In the genomic region with DNA sequence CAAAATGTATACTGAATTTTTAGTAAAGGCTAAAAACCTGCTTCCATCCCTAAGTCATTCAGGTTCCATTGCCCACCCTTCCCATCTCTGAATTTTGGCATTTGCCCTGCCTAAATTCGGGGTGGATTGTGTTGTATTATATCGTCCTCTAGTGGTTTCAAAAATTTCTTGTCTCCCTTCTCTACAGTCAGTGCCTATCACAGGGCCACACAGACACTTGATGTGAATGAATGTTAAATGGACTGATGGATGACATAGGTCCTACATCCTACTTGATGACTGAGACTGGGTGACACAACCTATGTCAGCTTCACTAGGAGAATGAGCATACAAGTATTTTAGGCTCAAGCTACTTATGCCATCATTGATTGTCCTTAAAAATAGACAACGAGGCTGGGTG, we compare ENCODE assay signal across 8 cellular contexts. TPM values are rescaled to one million over a fixed set of nuclear protein-coding genes. Genes with fewer than 3 reads are reported as not detected.
DNase-seq lines count a peak whose midpoint lies in the region; ATAC-seq, FAIRE-seq and TF ChIP-seq lines count a peak whose summit lies in the region.

No MANE protein-coding gene starts in this region.

- POLR2A ChIA-PET in AG04449 (lab: Yijun Ruan, JAX) (no interaction called here), SK-N-SH (lab: Yijun Ruan, JAX) (no interaction called here)

- H3K9me2 ChIP-seq in SK-N-SH = no peaks in the 10 kb centered on the region
- H3K9me2 ChIP-seq in hepatocyte (replicated peaks; ENCODE audit: insufficient read depth) = no peaks in the 10 kb centered on the region

- no peaks in the 10 kb centered on the region for H3K9me3 ChIP-seq in SK-N-SH
- H3K9me3 ChIP-seq in hepatocyte (ENCODE audit: low read depth) = no peaks in the 10 kb centered on the region
- no peaks in the 10 kb centered on the region for H3K9me3 ChIP-seq in kidney (ENCODE audit: control insufficient read depth in 1 of 2, low read length in 2 of 2)

- H2AFZ ChIP-seq in SK-N-SH (ENCODE audit: low read depth) = no peak overlapping the region
- H2AFZ ChIP-seq in hepatocyte = no peak overlapping the region

- H3K4me1 ChIP-seq in SK-N-SH (ENCODE audit: control insufficient read depth in 1 of 2, insufficient read depth in 2 of 2, low read depth in 1 of 2, low read length in 1 of 2) = no peaks in the 10 kb centered on the region; a peak in 1 of 4 replicates
- H3K4me1 ChIP-seq in hepatocyte (ENCODE audit: insufficient read depth) = no peaks in the 10 kb centered on the region
- H3K4me1 ChIP-seq in kidney (ENCODE audit: control insufficient read depth in 1 of 2, insufficient read depth in 1 of 2, low read depth in 1 of 2, low read length in 2 of 2) = no peaks in the 10 kb centered on the region

- H3K27ac ChIP-seq in SK-N-SH (ENCODE audit: low read depth in 2 of 2, low read length in 1 of 2) = no peak overlapping the region
- no peak overlapping the region for H3K27ac ChIP-seq in hepatocyte
- no peak overlapping the region for H3K27ac ChIP-seq in kidney (ENCODE audit: low read depth in 2 of 2, low read length in 2 of 2)

- H3F3A ChIP-seq in SK-N-SH (replicated peaks; ENCODE audit: insufficient read depth) = no peaks in the 10 kb centered on the region

- no peak for TF ChIP-seq EP300 in SK-N-SH (IDR thresholded peaks at IDR 0.05; ENCODE audit: borderline replicate concordance in 1 of 2, low read depth in 1 of 2, low read length in 1 of 2)

- no peak for FAIRE-seq in kidney (lab: Jason Lieb, UNC)

- in situ Hi-C loops in GM13977 (cut with MboI; ENCODE audit: low pct_unique_long_range_greater_than_20kb, low sequenced_read_pairs, unreplicated experiment) = no loop called here

- TF ChIP-seq CTCF in AG04449 (IDR thresholded peaks at IDR 0.05; ENCODE audit: insufficient read depth, low read length, missing control alignments) = peak; percentile 8
- peak; percentile 40 for TF ChIP-seq CTCF in GM13977 (IDR thresholded peaks at IDR 0.05; ENCODE audit: extremely low read depth, insufficient read depth, missing control alignments)
- peak; percentile 37 for TF ChIP-seq CTCF in SK-N-SH (IDR thresholded peaks at IDR 0.05)
- peak; percentile 37 for TF ChIP-seq CTCF in hepatocyte (IDR thresholded peaks at IDR 0.05; ENCODE audit: poor library complexity)
- TF ChIP-seq CTCF in kidney (IDR thresholded peaks at IDR 0.05; ENCODE audit: borderline replicate concordance, extremely low read depth, insufficient read depth) = no peak

- H4K20me1 ChIP-seq in SK-N-SH (ENCODE audit: insufficient read depth) (no peaks in the 10 kb centered on the region), hepatocyte (ENCODE audit: insufficient read depth, poor library complexity, severe bottlenecking) (no peaks in the 10 kb centered on the region)

- H3K79me2 ChIP-seq in SK-N-SH (ENCODE audit: insufficient read depth) (no peaks in the 10 kb centered on the region), hepatocyte (no peaks in the 10 kb centered on the region)

- no peak overlapping the region for H3K4me3 ChIP-seq in AG04449 (ENCODE audit: low read depth, low read length)
- no peak overlapping the region for H3K4me3 ChIP-seq in SK-N-SH (ENCODE audit: low read depth in 2 of 2, low read length in 1 of 2)
- no peak overlapping the region for H3K4me3 ChIP-seq in hepatocyte
- H3K4me3 ChIP-seq in kidney (ENCODE audit: low read length in 2 of 2) = no peak overlapping the region

- ATAC-seq in GM19023 (IDR thresholded peaks at IDR 0.05; ENCODE audit: unreplicated experiment) (no peak), HG02852 (IDR thresholded peaks at IDR 0.05; ENCODE audit: unreplicated experiment) (no peak)

- DNase-seq in AG04449 (ENCODE audit: low read depth, low spot score) (no peak), GM13977 (ENCODE audit: low spot score) (no peak), SK-N-SH (peak; percentile 48), hepatocyte (ENCODE audit: low spot score) (no peak), kidney (no peak), AG08396 (ENCODE audit: low spot score) (no peak)

- peak; percentile 91 for TF ChIP-seq RAD21 in SK-N-SH (IDR thresholded peaks at IDR 0.05; ENCODE audit: low read length)

- WGBS in SK-N-SH (ENCODE audit: low lambda C conversion rate) = 17% methylated on average over 3 of the region's 3 CpGs
- WGBS in hepatocyte (ENCODE audit: low lambda C conversion rate, missing lambda C conversion rate) = 68% methylated on average over 3 of the region's 3 CpGs

- H3K4me2 ChIP-seq in SK-N-SH (no peak overlapping the region), hepatocyte (no peak overlapping the region)

- CTCF ChIA-PET in AG04449 (lab: Yijun Ruan, JAX) (interaction anchor here (0.8 to 2.9 kb wide), 4 partner anchors 13 to 765 kb away, joined by 3 to 24 read pairs (median 4); a partner anchor contains a TSS), SK-N-SH (lab: Yijun Ruan, JAX) (interaction anchor here (0.7 to 9.5 kb wide), 8 partner anchors 8 to 1803 kb away, joined by 3 to 262 read pairs (median 3); a partner anchor contains a TSS)

- H3K9ac ChIP-seq in SK-N-SH = no peak overlapping the region
- H3K9ac ChIP-seq in kidney (ENCODE audit: low read length in 2 of 2) = no peak overlapping the region

- H3K27me3 ChIP-seq in SK-N-SH (ENCODE audit: insufficient read depth) = no peaks in the 10 kb centered on the region
- H3K27me3 ChIP-seq in hepatocyte = no peaks in the 10 kb centered on the region

- intact Hi-C loops in kidney (cut with DNase I) = no loop called here

- H3K36me3 ChIP-seq in SK-N-SH (replicated peaks in 1 of 2; ENCODE audit: control insufficient read depth in 1 of 2, insufficient read depth in 2 of 2, low read length in 1 of 2) (no peaks in the 10 kb centered on the region), hepatocyte (replicated peaks; ENCODE audit: insufficient read depth, low read depth) (no peaks in the 10 kb centered on the region), kidney (ENCODE audit: control insufficient read depth in 1 of 2, insufficient read depth in 2 of 2, low read length in 2 of 2) (no peaks in the 10 kb centered on the region)

TF ChIP-seq in SK-N-SH, 30 proteins besides CTCF, POLR2A, EP300 and RAD21:
- peak; percentile 70; the same call in 1 of the 2 replicates for TF ChIP-seq SMC3 (IDR thresholded peaks at IDR 0.05; ENCODE audit: low read depth, low read length)
- TF ChIP-seq, protein P1, sequence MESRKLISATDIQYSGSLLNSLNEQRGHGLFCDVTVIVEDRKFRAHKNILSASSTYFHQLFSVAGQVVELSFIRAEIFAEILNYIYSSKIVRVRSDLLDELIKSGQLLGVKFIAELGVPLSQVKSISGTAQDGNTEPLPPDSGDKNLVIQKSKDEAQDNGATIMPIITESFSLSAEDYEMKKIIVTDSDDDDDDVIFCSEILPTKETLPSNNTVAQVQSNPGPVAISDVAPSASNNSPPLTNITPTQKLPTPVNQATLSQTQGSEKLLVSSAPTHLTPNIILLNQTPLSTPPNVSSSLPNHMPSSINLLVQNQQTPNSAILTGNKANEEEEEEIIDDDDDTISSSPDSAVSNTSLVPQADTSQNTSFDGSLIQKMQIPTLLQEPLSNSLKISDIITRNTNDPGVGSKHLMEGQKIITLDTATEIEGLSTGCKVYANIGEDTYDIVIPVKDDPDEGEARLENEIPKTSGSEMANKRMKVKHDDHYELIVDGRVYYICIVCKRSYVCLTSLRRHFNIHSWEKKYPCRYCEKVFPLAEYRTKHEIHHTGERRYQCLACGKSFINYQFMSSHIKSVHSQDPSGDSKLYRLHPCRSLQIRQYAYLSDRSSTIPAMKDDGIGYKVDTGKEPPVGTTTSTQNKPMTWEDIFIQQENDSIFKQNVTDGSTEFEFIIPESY (IDR thresholded peaks at IDR 0.05; ENCODE audit: borderline replicate concordance, low read depth) = no peak

RNA-seq across cellular contexts. Expression of a gene that starts 45.6 kb away (rescaled TPM):
- polyA plus RNA-seq in SK-N-SH (2012; rRNA removed) (28.5 and 32.9 TPM in 2 replicates), hepatocyte (52.7 and 54.3 TPM in 2 replicates), kidney (ENCODE audit: insufficient read depth, low read depth, low replicate concordance) (36.1 TPM)
- polyA plus RNA-seq in SK-N-SH (2012; cell fraction: cytosol; rRNA removed) = 34.8 and 37.5 TPM in 2 replicates
- polyA plus RNA-seq in SK-N-SH (2012; cell fraction: nucleus; rRNA removed) = 20.4 and 38.5 TPM in 2 replicates
- total RNA-seq in hepatocyte (62.4 and 67.3 TPM in 2 replicates), kidney (53.3 TPM)
